24 cellular contexts compared by ENCODE assay signal in genomic region chr4:112098841-112099240, GRCh38.
"Had no signal": no experiment of that assay in that cellular context is flagged by ENCODE, and none has a peak within 500 bp of the region (broad histone marks: within the 10 kb centered on the region; RNA-seq: fewer than 3 reads in every experiment).

No MANE protein-coding gene starts in this region.

- ATAC-seq: activated T-cell treated with anti-CD3 and anti-CD28 coated beads, Interleukin-2, amount 50 U/mL, for 4 hours; stimulated activated naive CD8-positive, alpha-beta T cell treated with anti-CD3 and anti-CD28 coated beads, Interleukin-15, Interleukin-2, amounts not matched to agents 100 U/mL and 50 U/mL, for 24 hours had no signal

- H3K4me3 Mint-ChIP-seq: activated B cell treated with CpG ODN at 0.5 μM for 24 hours; activated CD4-positive, alpha-beta T cell treated with anti-CD3 and anti-CD28 coated beads for 36 hours; activated naive CD4-positive, alpha-beta T cell treated with anti-CD3 and anti-CD28 coated beads for 36 hours; activated naive CD8-positive, alpha-beta T cell treated with anti-CD3 and anti-CD28 coated beads, Interleukin-2, amount 10 ng/mL, durations not matched to agents 7 days and 5 days; activated T-cell treated with anti-CD3 and anti-CD28 coated beads, Interleukin-2, amount 50 U/mL, for 4 hours; memory B cell; naive B cell; T-helper 1 cell treated with Interleukin-12 subunit alpha and Interleukin-12 subunit beta and Interleukin-4 antibody, amounts not matched to agents 30 μg/mL and 1 μg/mL, for 36 hours had no signal

- H3K9me3 Mint-ChIP-seq: activated B cell treated with CpG ODN at 0.5 μM for 24 hours; activated naive CD4-positive, alpha-beta T cell treated with anti-CD3 and anti-CD28 coated beads for 36 hours; activated naive CD8-positive, alpha-beta T cell treated with anti-CD3 and anti-CD28 coated beads, Interleukin-2, amount 10 ng/mL, durations not matched to agents 7 days and 5 days; activated T-cell treated with anti-CD3 and anti-CD28 coated beads, Interleukin-2, amount 50 U/mL, for 4 hours; memory B cell; naive B cell; T-helper 1 cell treated with Interleukin-12 subunit alpha and Interleukin-12 subunit beta and Interleukin-4 antibody, amounts not matched to agents 30 μg/mL and 1 μg/mL, for 36 hours had no signal

- H3K27ac Mint-ChIP-seq: activated B cell treated with CpG ODN at 0.5 μM for 24 hours; activated CD4-positive, alpha-beta T cell treated with anti-CD3 and anti-CD28 coated beads for 36 hours; activated naive CD4-positive, alpha-beta T cell treated with anti-CD3 and anti-CD28 coated beads for 36 hours; activated naive CD8-positive, alpha-beta T cell treated with anti-CD3 and anti-CD28 coated beads, Interleukin-2, amount 10 ng/mL, durations not matched to agents 7 days and 5 days; memory B cell; T-helper 1 cell treated with Interleukin-12 subunit alpha and Interleukin-12 subunit beta and Interleukin-4 antibody, amounts not matched to agents 30 μg/mL and 1 μg/mL, for 36 hours had no signal

- H3K27ac ChIP-seq: colonic mucosa, esophagus squamous epithelium, gastrocnemius medialis, ovary, prostate gland, tibial nerve had no signal

- H3K4me1 Mint-ChIP-seq: activated B cell treated with CpG ODN at 0.5 μM for 24 hours; activated CD4-positive, alpha-beta T cell treated with anti-CD3 and anti-CD28 coated beads for 36 hours had no signal

- H3K36me3 ChIP-seq: colonic mucosa, esophagus squamous epithelium, gastrocnemius medialis, ovary, prostate gland, tibial nerve had no signal

- H3K27me3 ChIP-seq: colonic mucosa, esophagus squamous epithelium, gastrocnemius medialis, ovary, tibial nerve had no signal

- H3K9me3 ChIP-seq: colonic mucosa, esophagus squamous epithelium, gastrocnemius medialis, ovary, prostate gland, tibial nerve had no signal

- DNase-seq: activated B cell treated with CpG ODN at 0.5 μM for 24 hours; activated CD4-positive, alpha-beta T cell treated with anti-CD3 and anti-CD28 coated beads for 36 hours; activated CD4-positive, alpha-beta T cell treated with anti-CD3 and anti-CD28 coated beads, Interleukin-2, amount 50 U/mL, for 4 hours; activated CD8-positive, alpha-beta memory T cell treated with anti-CD3 and anti-CD28 coated beads for 24 hours; activated CD8-positive, alpha-beta memory T cell treated with anti-CD3 and anti-CD28 coated beads, Interleukin-2, amount 50 U/mL, for 4 hours; activated naive CD4-positive, alpha-beta T cell treated with anti-CD3 and anti-CD28 coated beads for 36 hours; activated naive CD8-positive, alpha-beta T cell treated with anti-CD3 and anti-CD28 coated beads, Interleukin-2, amount 10 ng/mL, durations not matched to agents 7 days and 5 days; activated T-cell treated with anti-CD3 and anti-CD28 coated beads, Interleukin-2, amount 50 U/mL, for 4 hours; amniotic stem cell; colonic mucosa; esophagus squamous epithelium; gastrocnemius medialis; head of caudate nucleus; left cardiac atrium; naive B cell; ovary; stimulated activated CD4-positive, alpha-beta T cell treated with anti-CD3 and anti-CD28 coated beads, Interleukin-12 subunit alpha, Interleukin-12 subunit beta, amount 100 ng/mL, for 4 hours; stimulated activated CD4-positive, alpha-beta T cell treated with anti-CD3 and anti-CD28 coated beads, Interleukin-4, amount 100 ng/mL, for 4 hours; stimulated activated naive CD8-positive, alpha-beta T cell treated with anti-CD3 and anti-CD28 coated beads, Interleukin-15, Interleukin-2, amounts not matched to agents 100 U/mL and 50 U/mL, for 24 hours had no signal

- H3K27me3 Mint-ChIP-seq: activated B cell treated with CpG ODN at 0.5 μM for 24 hours had no signal

- H3K4me1 ChIP-seq: colonic mucosa, esophagus squamous epithelium, gastrocnemius medialis, prostate gland had no signal

- H3K4me3 ChIP-seq: colonic mucosa, esophagus squamous epithelium, gastrocnemius medialis, ovary, prostate gland, tibial nerve had no signal

- FAIRE-seq: bronchial epithelial cell had no signal

- H3K36me3 Mint-ChIP-seq: activated naive CD8-positive, alpha-beta T cell treated with anti-CD3 and anti-CD28 coated beads, Interleukin-2, amount 10 ng/mL, durations not matched to agents 7 days and 5 days; memory B cell; naive B cell had no signal
